ENCODE assay signal across 1 cellular context in genomic region chr13:107642841-107643240, GRCh38.
TF ChIP-seq lines count a peak whose summit lies in the region.

No MANE protein-coding gene starts in this region.

TF ChIP-seq in HepG2, 621 proteins besides CTCF, POLR2A, EP300 and RAD21 (continued from another document):
- peak; percentile 28; the same call in 1 of the 2 replicates for TF ChIP-seq MNT (IDR thresholded peaks at IDR 0.05)
- TF ChIP-seq ZNF775 (CRISPR knock-in tag; IDR thresholded peaks at IDR 0.05; ENCODE audit: borderline replicate concordance) = no peak
TF ChIP-seq in HepG2: peak in this region for 1.
